ENCODE assay signal across 8 cellular contexts in genomic region chr6:87152528-87152950, GRCh38. TPM values are rescaled to one million over a fixed set of nuclear protein-coding genes. Genes with fewer than 3 reads are reported as not detected.
A peak's percentile ranks its signal among the peaks of the same experiment; 100 is the strongest.
DNase-seq lines count a peak whose midpoint lies in the region; ATAC-seq and TF ChIP-seq lines count a peak whose summit lies in the region.

No MANE protein-coding gene starts in this region.

- H3K27ac Mint-ChIP-seq in CD14-positive monocyte: peak overlapping the region in 2 of 7 donors; percentile 35 to 54

- no peaks in the 10 kb centered on the region for H3K9me3 Mint-ChIP-seq in CD14-positive monocyte

- H3K4me1 ChIP-seq in ascending aorta (peaks cover 0 to 12% of the 10 kb centered on the region in 2 donors), lower lobe of right lung (peaks cover 36% of the 10 kb centered on the region), uterus (peaks cover 0 to 10% of the 10 kb centered on the region in 2 donors)

- peak; percentile 0 for ATAC-seq in HG02763 (IDR thresholded peaks at IDR 0.05; ENCODE audit: unreplicated experiment)
- no peak for ATAC-seq in lower lobe of right lung
- no peak for ATAC-seq in HG02973 (IDR thresholded peaks at IDR 0.05; ENCODE audit: unreplicated experiment)
- no peak for ATAC-seq in GM21723 (IDR thresholded peaks at IDR 0.05; ENCODE audit: unreplicated experiment)

- H3K4me3 ChIP-seq in ascending aorta (peak overlapping the region; percentile 59 to 94), lower lobe of right lung (peak overlapping the region; percentile 59), uterus (peak overlapping the region; percentile 55 to 57)

- H3K27me3 Mint-ChIP-seq in CD14-positive monocyte (ENCODE audit: low read depth in 3 of 3): peaks cover 0 to 13% (median 10%) of the 10 kb centered on the region in 3 donors

- H3K4me1 Mint-ChIP-seq in CD14-positive monocyte: peaks cover 32% of the 10 kb centered on the region

- no peak for TF ChIP-seq POLR2A in uterus (IDR thresholded peaks at IDR 0.05)

- intact Hi-C loops in CD14-positive monocyte (cut with micrococcal nuclease) (loop anchor here (10.0 kb wide), 2 partner anchors 82 to 1722 kb away; no protein-coding TSS in a partner anchor), ascending aorta (cut with DNase I) (loop anchor here (5.0 to 10.0 kb wide), 3 partner anchors 170 to 550 kb away; partner anchors contain the start of genes AKIRIN2, ORC3 and SMIM8), lower lobe of right lung (cut with DNase I) (no loop called here), uterus (cut with DNase I; ENCODE audit: low total_unique reads) (no loop called here)

- no peak for DNase-seq in CD14-positive monocyte (ENCODE audit: low spot score)
- no peak for DNase-seq in ascending aorta (ENCODE audit: low spot score in 2 of 2)
- DNase-seq in lower lobe of right lung: no peak
- DNase-seq in uterus: no peak
- no peak for DNase-seq in NCI-H510A (lab: John Stamatoyannopoulos, UW)

- H3K27me3 ChIP-seq in ascending aorta (no peaks in the 10 kb centered on the region), lower lobe of right lung (ENCODE audit: low read depth) (no peaks in the 10 kb centered on the region), uterus (no peaks in the 10 kb centered on the region)

- H3K36me3 Mint-ChIP-seq in CD14-positive monocyte: no peaks in the 10 kb centered on the region

- H3K9me3 ChIP-seq in ascending aorta (no peaks in the 10 kb centered on the region), lower lobe of right lung (no peaks in the 10 kb centered on the region), uterus (no peaks in the 10 kb centered on the region)

- H3K36me3 ChIP-seq in ascending aorta (no peaks in the 10 kb centered on the region), lower lobe of right lung (no peaks in the 10 kb centered on the region), uterus (no peaks in the 10 kb centered on the region)

- TF ChIP-seq CTCF in CD14-positive monocyte (IDR thresholded peaks at IDR 0.05) (no peak), ascending aorta (IDR thresholded peaks at IDR 0.05) (no peak), lower lobe of right lung (IDR thresholded peaks at IDR 0.05) (no peak), uterus (IDR thresholded peaks at IDR 0.05) (no peak)

- H3K4me3 Mint-ChIP-seq in CD14-positive monocyte: peak overlapping the region; percentile 88 to 91

- H3K27ac ChIP-seq in ascending aorta: peak overlapping the region; percentile 93 to 97
- H3K27ac ChIP-seq in lower lobe of right lung: peak overlapping the region; percentile 83
- H3K27ac ChIP-seq in uterus: peak overlapping the region; percentile 96

RNA-seq across cellular contexts. Expression of gene ZNF292, which starts 2.8 kb away (rescaled TPM):
- 1 to 10 TPM; 4.8 to 7.6 TPM for polyA plus RNA-seq in CD14-positive monocyte
- total RNA-seq in ascending aorta: 19.1 TPM
- total RNA-seq in lower lobe of right lung: 43.1 TPM
- total RNA-seq in uterus: 100 to 1,000 TPM in 2 of 4 donors, 10 to 100 TPM in 2; 38.2 to 153 (median 81.2) TPM

RNA-seq across cellular contexts. Expression of gene CGA, which starts 57.6 kb away (rescaled TPM):
- polyA plus RNA-seq in CD14-positive monocyte: not detected
- not detected for total RNA-seq in ascending aorta
- total RNA-seq in lower lobe of right lung: not detected
- total RNA-seq in uterus: not detected

Comparison
In these comparisons a context has a peak if more than half of its experiments do, and no peak if none do; other contexts are left out.
1. intact Hi-C loops: an anchor here in CD14-positive monocyte (10.0 kb wide) and ascending aorta (5.0 to 10.0 kb wide); none called in lower lobe of right lung and uterus.